8 cellular contexts compared by ENCODE assay signal in the genomic region with DNA sequence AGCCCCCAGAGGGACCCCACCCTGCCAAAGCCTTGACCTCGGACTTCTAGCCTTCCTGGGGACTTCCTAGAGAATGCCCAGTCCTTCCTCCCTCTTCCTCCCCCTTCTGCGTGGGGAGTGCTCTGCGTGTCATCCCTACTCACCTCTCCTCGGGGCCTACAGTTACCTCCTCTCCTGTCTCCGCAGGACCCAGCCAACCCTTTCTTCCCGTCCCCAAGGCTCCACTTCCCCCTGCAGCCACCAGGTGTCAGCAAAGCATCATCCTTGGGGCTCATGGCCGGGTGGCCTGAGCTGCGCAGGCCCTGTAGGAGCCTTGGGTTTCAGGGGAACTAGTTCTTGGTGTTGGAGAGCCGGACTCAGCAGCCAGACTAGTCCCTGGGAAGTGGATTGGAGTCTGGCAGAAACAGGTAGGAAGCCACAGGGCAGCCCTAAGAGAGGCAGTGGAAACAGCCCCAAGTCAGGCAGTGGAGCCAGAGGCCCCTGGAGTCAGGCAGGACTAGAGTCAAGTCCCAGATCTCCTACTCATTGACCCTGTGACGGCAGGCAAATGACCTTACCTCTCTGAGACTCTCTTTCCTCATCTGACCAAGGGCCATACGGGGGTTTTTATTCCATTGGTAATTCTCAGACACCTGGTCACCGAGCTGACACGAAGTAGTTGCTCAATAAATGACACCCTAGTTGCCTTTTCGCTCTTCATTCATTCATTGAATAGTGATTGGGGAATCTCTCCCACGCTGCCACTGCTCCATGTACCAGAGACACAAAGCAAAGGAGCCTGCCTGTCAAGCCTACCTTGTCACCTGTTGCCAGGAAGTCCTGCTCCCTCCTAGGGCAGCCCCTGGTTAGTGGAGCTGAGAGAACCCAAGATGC.
A peak's percentile ranks its signal among the peaks of the same experiment; 100 is the strongest.
DNase-seq lines count a peak whose midpoint lies in the region; ATAC-seq and TF ChIP-seq lines count a peak whose summit lies in the region.
"Not testable (repeated sequence)": the region's sequence is repeated elsewhere in the genome, so short reads cannot be mapped to it uniquely, and the experiment has no call there.

No MANE protein-coding gene starts in this region.

- H3K4me2 ChIP-seq in KMS-11 = not testable (repeated sequence)
- H3K4me2 ChIP-seq in OCI-LY3 (ENCODE audit: low read length) = 0 out of 2 replicates have a peak overlapping the region, but pooled peaks have one; percentile 14

- not testable (repeated sequence) for H3K9me3 ChIP-seq in OCI-LY3 (ENCODE audit: insufficient read depth, low read length); left lung

- H3K9ac ChIP-seq in KMS-11; OCI-LY3 (ENCODE audit: low read length): not testable (repeated sequence)

- H2AFZ ChIP-seq in KMS-11 (ENCODE audit: low read depth); OCI-LY3 (ENCODE audit: low read depth, low read length): not testable (repeated sequence)

- not testable (repeated sequence) for H3K36me3 ChIP-seq in KMS-11 (ENCODE audit: insufficient read depth)
- peaks cover 14% of the 10 kb centered on the region for H3K36me3 ChIP-seq in OCI-LY3 (replicated peaks; ENCODE audit: low read depth, low read length)
- peaks cover 0 to 63% of the 10 kb centered on the region in 2 donors for H3K36me3 ChIP-seq in left lung

- H3K4me1 ChIP-seq in KMS-11 (ENCODE audit: low read depth, poor library complexity, severe bottlenecking); OCI-LY3 (ENCODE audit: low read length); left lung: not testable (repeated sequence)

- not testable (repeated sequence) for H3K27me3 ChIP-seq in KMS-11 (ENCODE audit: insufficient read depth, low read depth); OCI-LY3 (ENCODE audit: low read depth, low read length); left lung

- DNase-seq in AG10803 (ENCODE audit: low read depth) = peak; percentile 64
- DNase-seq in GM19240 (ENCODE audit: insufficient read length, low spot score) = peak; percentile 93
- peak; percentile 39 to 45 for DNase-seq in activated CD8-positive, alpha-beta memory T cell treated with anti-CD3 and anti-CD28 coated beads for 4 hours (ENCODE audit: low read depth in 2 of 2)
- peak; percentile 86 for DNase-seq in dermis blood vessel endothelial cell
- peak; percentile 76 to 94 for DNase-seq in left lung
- DNase-seq in stimulated activated CD4-positive, alpha-beta T cell treated with anti-CD3 and anti-CD28 coated beads, Interleukin-1b, Interleukin-23, amount 100 ng/mL, for 24 hours (ENCODE audit: low read depth in 4 of 4, low spot score in 1 of 4) = peak; percentile 38 to 62 (median 56)

- H3K27ac ChIP-seq in KMS-11; OCI-LY3 (ENCODE audit: low read length); left lung: not testable (repeated sequence)

- intact Hi-C loops in left lung (cut with DNase I) = loop anchor here in 1 of 2 donors (5.0 kb wide), 2 partner anchors 240 to 310 kb away; no protein-coding TSS in a partner anchor

- not testable (repeated sequence) for H3K4me3 ChIP-seq in AG10803 (ENCODE audit: low read length); KMS-11 (IDR thresholded peaks at IDR 0.05; ENCODE audit: insufficient read depth, low read depth, low read length); OCI-LY3 (ENCODE audit: low read length); left lung

- not testable (repeated sequence) for H3K79me2 ChIP-seq in KMS-11 (ENCODE audit: insufficient read depth, low read depth); OCI-LY3 (ENCODE audit: low read length)

- peak; percentile 100 for ATAC-seq in left lung

- TF ChIP-seq CTCF in AG10803 (conservative IDR thresholded peaks at IDR 0.05; ENCODE audit: low read length) (peak; percentile 96), KMS-11 (conservative IDR thresholded peaks at IDR 0.05; ENCODE audit: low read depth, low read length) (peak; percentile 87), OCI-LY3 (IDR thresholded peaks at IDR 0.05; ENCODE audit: low read depth, low read length) (peak; percentile 95), left lung (IDR thresholded peaks at IDR 0.05) (peak; percentile 94 to 99)

- H4K20me1 ChIP-seq in KMS-11 (ENCODE audit: insufficient read depth); OCI-LY3 (ENCODE audit: insufficient read depth, low read length): not testable (repeated sequence)

Comparison
In these comparisons a context has a peak if more than half of its experiments do, and no peak if none do; other contexts are left out.
1. DNase-seq: peak in every context shown above with its lines; median percentile 93 in GM19240; 86 in dermis blood vessel endothelial cell; 85 in left lung; 64 in AG10803; 56 in stimulated activated CD4-positive, alpha-beta T cell treated with anti-CD3 and anti-CD28 coated beads, Interleukin-1b, Interleukin-23, amount 100 ng/mL, for 24 hours; 42 in activated CD8-positive, alpha-beta memory T cell treated with anti-CD3 and anti-CD28 coated beads for 4 hours.